Comparison of ENCODE assay signal across 15 cellular contexts in genomic region chr3:177522051-177522450, GRCh38.
"Had no signal": no experiment of that assay in that cellular context is flagged by ENCODE, and none has a peak within 500 bp of the region (broad histone marks: within the 10 kb centered on the region; RNA-seq: fewer than 3 reads in every experiment).

No MANE protein-coding gene starts in this region.

- H3K27me3 ChIP-seq: body of pancreas, neutrophil, sigmoid colon had no signal

- DNase-seq: activated CD4-positive, alpha-beta T cell treated with anti-CD3 and anti-CD28 coated beads, Interleukin-2, amount 10 ng/mL, durations not matched to agents 7 days and 5 days; activated CD8-positive, alpha-beta memory T cell treated with anti-CD3 and anti-CD28 coated beads for 24 hours; activated naive CD4-positive, alpha-beta T cell treated with anti-CD3 and anti-CD28 coated beads, Interleukin-2, amount 10 ng/mL, durations not matched to agents 7 days and 5 days; body of pancreas; central memory CD4-positive, alpha-beta T cell; effector memory CD8-positive, alpha-beta T cell; hypothalamus; left cardiac atrium; naive thymus-derived CD8-positive, alpha-beta T cell; psoas muscle; sigmoid colon; stimulated activated CD4-positive, alpha-beta T cell treated with anti-CD3 and anti-CD28 coated beads, Interleukin-12 subunit alpha, Interleukin-12 subunit beta, amount 100 ng/mL, for 4 hours; stimulated activated naive CD4-positive, alpha-beta T cell treated with Interleukin-2 at 50 U/mL for 16 hours had no signal

- H3K4me3 ChIP-seq: body of pancreas, lung, psoas muscle, sigmoid colon had no signal

- H3K36me3 ChIP-seq: neutrophil, sigmoid colon had no signal

- H3K9me3 ChIP-seq: body of pancreas, neutrophil, psoas muscle, sigmoid colon had no signal

- H3K27ac ChIP-seq: neutrophil, psoas muscle had no signal
